ENCODE assay signal across 1 cellular context in genomic region chr17:47624727-47625068, GRCh38.
A peak's percentile ranks its signal among the peaks of the same experiment; 100 is the strongest.
TF ChIP-seq lines count a peak whose summit lies in the region.

No MANE protein-coding gene starts in this region.

TF ChIP-seq in HepG2, 621 proteins besides CTCF, POLR2A, EP300 and RAD21 (continued from another document):
- TF ChIP-seq ZBTB14 (CRISPR knock-in tag; IDR thresholded peaks at IDR 0.05) (no peak), CEBPZ (IDR thresholded peaks at IDR 0.05; ENCODE audit: low read length) (no peak), PHF20 (CRISPR knock-in tag; IDR thresholded peaks at IDR 0.05) (no peak), GFI1 (CRISPR knock-in tag; IDR thresholded peaks at IDR 0.05; ENCODE audit: borderline replicate concordance) (no peak), REPIN1 (CRISPR knock-in tag; IDR thresholded peaks at IDR 0.05; ENCODE audit: borderline replicate concordance, low read depth) (no peak), CBX1 (IDR thresholded peaks at IDR 0.05; ENCODE audit: low read depth) (no peak), NR0B2 (CRISPR knock-in tag; IDR thresholded peaks at IDR 0.05) (no peak), HMGXB4 (CRISPR knock-in tag; IDR thresholded peaks at IDR 0.05; ENCODE audit: borderline replicate concordance in 1 of 2, low read depth in 1 of 2) (no peak), MAF1 (CRISPR knock-in tag; IDR thresholded peaks at IDR 0.05; ENCODE audit: borderline replicate concordance) (no peak), PAF1 (CRISPR knock-in tag; IDR thresholded peaks at IDR 0.05) (0 out of 2 replicates have a peak, but pooled peaks have one; percentile 31), E2F2 (CRISPR knock-in tag; IDR thresholded peaks at IDR 0.05; ENCODE audit: borderline replicate concordance) (no peak), IKZF1 (IDR thresholded peaks at IDR 0.05) (no peak), HES4 (CRISPR knock-in tag; IDR thresholded peaks at IDR 0.05; ENCODE audit: borderline replicate concordance) (no peak), ZNF790 (CRISPR knock-in tag; IDR thresholded peaks at IDR 0.05; ENCODE audit: borderline replicate concordance) (no peak), THAP8 (CRISPR knock-in tag; IDR thresholded peaks at IDR 0.05; ENCODE audit: borderline replicate concordance) (no peak), PLRG1 (conservative IDR thresholded peaks at IDR 0.05) (no peak), CHD2 (IDR thresholded peaks at IDR 0.05; ENCODE audit: low read depth, low read length) (no peak), DR1 (CRISPR knock-in tag; IDR thresholded peaks at IDR 0.05) (no peak), ZNF749 (CRISPR knock-in tag; IDR thresholded peaks at IDR 0.05; ENCODE audit: borderline replicate concordance) (no peak)
